ENCODE assay signal across 28 cellular contexts in the genomic region with DNA sequence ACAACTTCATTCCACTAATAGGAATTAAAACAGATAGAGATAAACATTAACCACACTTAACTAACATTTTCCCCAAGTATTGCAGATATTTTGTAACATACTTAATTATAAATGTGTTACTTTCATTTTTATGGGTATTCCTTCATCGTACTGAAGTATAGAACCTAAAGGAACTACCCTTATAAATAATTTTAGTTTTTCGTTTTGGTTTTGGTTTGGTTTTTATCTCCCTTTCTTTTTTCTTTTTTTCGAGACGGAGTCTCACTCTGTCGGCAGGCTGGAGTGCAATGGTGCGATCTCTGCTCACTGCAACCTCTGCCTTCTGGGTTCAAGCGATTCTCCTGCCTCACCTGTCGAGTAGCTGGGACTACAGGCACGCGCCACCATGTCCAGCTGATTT.
"Had no signal": no experiment of that assay in that cellular context is flagged by ENCODE, and none has a peak within 500 bp of the region (broad histone marks: within the 10 kb centered on the region; RNA-seq: fewer than 3 reads in every experiment).

No MANE protein-coding gene starts in this region.

- H3K9me3 Mint-ChIP-seq: activated B cell treated with CpG ODN at 0.5 μM for 24 hours; activated naive CD8-positive, alpha-beta T cell treated with anti-CD3 and anti-CD28 coated beads, Interleukin-2, amount 10 ng/mL, durations not matched to agents 7 days and 5 days; T-cell had no signal

- H3K27ac Mint-ChIP-seq: activated B cell treated with CpG ODN at 0.5 μM for 24 hours; activated CD4-positive, alpha-beta T cell treated with anti-CD3 and anti-CD28 coated beads, Interleukin-2, amount 10 ng/mL, durations not matched to agents 24 days and 14 days; T-cell had no signal

- H3K27me3 Mint-ChIP-seq: activated B cell treated with CpG ODN at 0.5 μM for 24 hours; activated CD4-positive, alpha-beta T cell treated with anti-CD3 and anti-CD28 coated beads, Interleukin-2, amount 10 ng/mL, durations not matched to agents 24 days and 14 days had no signal

- H3K36me3 Mint-ChIP-seq: activated naive CD8-positive, alpha-beta T cell treated with anti-CD3 and anti-CD28 coated beads, Interleukin-2, amount 10 ng/mL, durations not matched to agents 7 days and 5 days; T-cell had no signal

- H3K4me3 ChIP-seq: adrenal gland, SK-N-MC had no signal

- ATAC-seq: Panc1, Right ventricle myocardium inferior, T-cell had no signal

- H3K9me3 ChIP-seq: adrenal gland had no signal

- H3K27me3 ChIP-seq: adrenal gland had no signal

- H3K27ac ChIP-seq: adrenal gland, SK-N-MC had no signal

- DNase-seq: activated B cell treated with CpG ODN at 0.5 μM for 24 hours; activated CD4-positive, alpha-beta T cell treated with anti-CD3 and anti-CD28 coated beads for 1 hour; activated CD4-positive, alpha-beta T cell treated with anti-CD3 and anti-CD28 coated beads, Interleukin-2, amount 10 ng/mL, durations not matched to agents 24 days and 14 days; activated CD4-positive, alpha-beta T cell treated with anti-CD3 and anti-CD28 coated beads, Interleukin-2, amount 50 U/mL, for 48 hours; activated CD8-positive, alpha-beta memory T cell treated with anti-CD3 and anti-CD28 coated beads, Interleukin-2, amount 50 U/mL, for 4 hours; activated naive CD4-positive, alpha-beta T cell treated with anti-CD3 and anti-CD28 coated beads, Interleukin-2, amount 50 U/mL, for 16 hours; activated naive CD8-positive, alpha-beta T cell treated with anti-CD3 and anti-CD28 coated beads, Interleukin-2, amount 10 ng/mL, durations not matched to agents 7 days and 5 days; activated T-cell treated with anti-CD3 and anti-CD28 coated beads, Interleukin-2, amount 50 U/mL, for 1 hour; adrenal gland; anterior cingulate cortex; Kasumi-1; NCI-H1048; NCI-H1417; NCI-H1930; NCI-H2171; NCI-H2227 treated with DMSO at 0.1 percent for 48 hours; NCI-H446 treated with DMSO at 0.1 percent for 48 hours; NCI-H524 treated with DMSO at 0.1 percent for 48 hours; NCI-H748 treated with DMSO at 0.1 percent for 48 hours; OCI-M1; RPMI8226; T-cell; T-helper 2 cell; T1000 had no signal

- H3K4me3 Mint-ChIP-seq: activated B cell treated with CpG ODN at 0.5 μM for 24 hours; activated CD4-positive, alpha-beta T cell treated with anti-CD3 and anti-CD28 coated beads, Interleukin-2, amount 10 ng/mL, durations not matched to agents 24 days and 14 days; activated naive CD8-positive, alpha-beta T cell treated with anti-CD3 and anti-CD28 coated beads, Interleukin-2, amount 10 ng/mL, durations not matched to agents 7 days and 5 days; T-cell had no signal

- FAIRE-seq: TTC549 had no signal

- H3K36me3 ChIP-seq: adrenal gland had no signal

- H3K4me1 ChIP-seq: adrenal gland had no signal

- H3K4me1 Mint-ChIP-seq: T-cell had no signal
